In the genomic region with DNA sequence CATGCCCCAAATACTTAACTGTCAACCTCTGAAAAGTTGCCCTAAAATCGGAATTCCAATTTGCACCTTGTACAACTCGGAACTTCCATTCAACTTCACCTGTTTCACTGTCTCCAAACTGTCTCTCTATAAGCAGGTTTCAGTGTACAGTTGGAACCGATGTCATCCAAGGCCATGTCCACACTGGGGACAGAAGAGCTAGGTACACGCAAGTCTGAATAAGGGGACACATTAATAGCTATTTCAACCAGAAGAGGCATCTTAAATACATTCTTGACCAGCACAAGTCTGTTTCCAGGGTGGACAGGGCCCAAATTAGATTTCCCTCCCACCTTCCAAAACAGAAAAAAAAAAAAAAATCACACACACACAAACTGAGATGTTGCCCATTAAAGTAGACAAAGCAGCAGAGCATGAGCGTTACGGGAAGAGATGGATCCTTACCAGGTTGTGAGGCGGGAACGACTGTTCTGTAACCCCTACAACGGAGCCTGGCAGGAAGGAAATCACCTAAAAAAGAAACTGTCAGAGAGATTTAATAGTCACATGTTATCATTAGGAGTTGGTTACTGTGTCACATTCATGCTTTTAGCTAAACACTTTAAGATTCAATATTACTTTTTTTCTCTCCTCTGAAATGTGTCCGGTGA, we compare ENCODE assay signal across 8 cellular contexts. TPM values are rescaled to one million over a fixed set of nuclear protein-coding genes. Genes with fewer than 3 reads are reported as not detected.
DNase-seq lines count a peak whose midpoint lies in the region; ATAC-seq and TF ChIP-seq lines count a peak whose summit lies in the region.

No MANE protein-coding gene starts in this region.

- H3K27ac ChIP-seq in CD4-positive, alpha-beta memory T cell (ENCODE audit: low read depth, low read length) = peak overlapping the region; percentile 96
- peak overlapping the region; percentile 98 to 99 for H3K27ac ChIP-seq in breast epithelium

- CTCF ChIA-PET in CD4-positive, alpha-beta memory T cell (lab: Charles Lee; ENCODE audit: partially characterized antibody) = interaction anchor here (0.7 to 3.4 kb wide), 11 partner anchors 11 to 1725 kb away, joined by 3 to 25 read pairs (median 4); a partner anchor contains a TSS

- H3K27me3 ChIP-seq in CD4-positive, alpha-beta memory T cell (ENCODE audit: insufficient read depth, low read length) = no peaks in the 10 kb centered on the region
- H3K27me3 ChIP-seq in breast epithelium = no peaks in the 10 kb centered on the region

- POLR2A ChIA-PET in CD4-positive, alpha-beta memory T cell (lab: Charles Lee; ENCODE audit: partially characterized antibody) = interaction anchor here (0.6 to 8.2 kb wide), 16 partner anchors 7 to 539 kb away, joined by 3 to 169 read pairs (median 6); a partner anchor contains a TSS

- no peak for TF ChIP-seq POLR2A in breast epithelium (IDR thresholded peaks at IDR 0.05)

- peak overlapping the region; percentile 45 to 87 for H3K4me3 ChIP-seq in CD4-positive, alpha-beta memory T cell (ENCODE audit: low read length in 2 of 2)
- peak overlapping the region; percentile 86 for H3K4me3 ChIP-seq in Jurkat, Clone E6-1 (ENCODE audit: low read length)
- peak overlapping the region; percentile 75 to 98 (median 91) for H3K4me3 ChIP-seq in breast epithelium

- peak overlapping the region; percentile 98 to 100 (median 100) for H3K4me3 Mint-ChIP-seq in CD4-positive, alpha-beta memory T cell
- peak overlapping the region; percentile 100 for H3K4me3 Mint-ChIP-seq in mesothelial cell of epicardium

- H3K27me3 Mint-ChIP-seq in CD4-positive, alpha-beta memory T cell = no peaks in the 10 kb centered on the region
- H3K27me3 Mint-ChIP-seq in mesothelial cell of epicardium (ENCODE audit: low read depth) = no peaks in the 10 kb centered on the region

- no peaks in the 10 kb centered on the region for H3K9me3 ChIP-seq in CD4-positive, alpha-beta memory T cell (ENCODE audit: control insufficient read depth in 1 of 2, low read length in 2 of 2)
- no peaks in the 10 kb centered on the region for H3K9me3 ChIP-seq in breast epithelium

- peak overlapping the region; percentile 99 to 100 (median 100) for H3K27ac Mint-ChIP-seq in CD4-positive, alpha-beta memory T cell
- H3K27ac Mint-ChIP-seq in mesothelial cell of epicardium = peak overlapping the region; percentile 99

- H3K4me1 Mint-ChIP-seq in CD4-positive, alpha-beta memory T cell = peaks cover 34 to 72% (median 46%) of the 10 kb centered on the region in 4 donors
- H3K4me1 Mint-ChIP-seq in mesothelial cell of epicardium = peaks cover 48% of the 10 kb centered on the region

- no peak for ATAC-seq in GM19452 (IDR thresholded peaks at IDR 0.05; ENCODE audit: unreplicated experiment)
- ATAC-seq in HG03378 (IDR thresholded peaks at IDR 0.05; ENCODE audit: unreplicated experiment) = no peak

- DNase-seq in CD4-positive, alpha-beta memory T cell = peak in 4 of 5 donors; percentile 35 to 49 (median 38)
- DNase-seq in Jurkat, Clone E6-1 (ENCODE audit: low read depth, low spot score) = no peak
- DNase-seq in breast epithelium (ENCODE audit: low spot score in 2 of 2) (no peak), mesothelial cell of epicardium (ENCODE audit: low spot score in 2 of 2, unreplicated experiment in 2 of 2) (no peak), NCI-H510A (lab: John Stamatoyannopoulos, UW) (no peak)
- no peak for DNase-seq in central memory CD4-positive, alpha-beta T cell

- H3K4me1 ChIP-seq in CD4-positive, alpha-beta memory T cell (ENCODE audit: insufficient read depth, low read length) = peaks cover 54% of the 10 kb centered on the region
- peaks cover 0 to 17% of the 10 kb centered on the region in 2 donors for H3K4me1 ChIP-seq in breast epithelium

- H3K36me3 ChIP-seq in CD4-positive, alpha-beta memory T cell (ENCODE audit: insufficient read depth, low read length) = peaks cover 5% of the 10 kb centered on the region
- no peaks in the 10 kb centered on the region for H3K36me3 ChIP-seq in breast epithelium

- peaks cover 0 to 3% (median 0%) of the 10 kb centered on the region in 8 donors for H3K9me3 Mint-ChIP-seq in CD4-positive, alpha-beta memory T cell
- H3K9me3 Mint-ChIP-seq in mesothelial cell of epicardium = no peaks in the 10 kb centered on the region

- peaks cover 14 to 46% of the 10 kb centered on the region in 2 donors for H3K36me3 Mint-ChIP-seq in CD4-positive, alpha-beta memory T cell
- peaks cover 20% of the 10 kb centered on the region for H3K36me3 Mint-ChIP-seq in mesothelial cell of epicardium

- intact Hi-C loops in CD4-positive, alpha-beta memory T cell (cut with micrococcal nuclease) = loop anchor here (1.0 kb wide), 2 partner anchors 8 to 530 kb away; no protein-coding TSS in a partner anchor
- intact Hi-C loops in breast epithelium (cut with DNase I; ENCODE audit: low total_unique reads) = no loop called here

- TF ChIP-seq CTCF in breast epithelium (IDR thresholded peaks at IDR 0.05) (no peak), mesothelial cell of epicardium (IDR thresholded peaks at IDR 0.05; ENCODE audit: unreplicated experiment) (no peak)

RNA-seq across cellular contexts. Expression of a gene that starts 1.7 kb away (rescaled TPM):
- total RNA-seq in CD4-positive, alpha-beta memory T cell = 100 to 1,000 TPM; 103 to 105 TPM
- 10 to 100 TPM in 1 of 2 donors, 1 to 10 TPM in 1; 7.6 to 13.7 TPM for polyA plus RNA-seq in CD4-positive, alpha-beta memory T cell
- polyA plus RNA-seq in Jurkat, Clone E6-1 (2012; ENCODE audit: insufficient read depth, insufficient read length) = 35.4 TPM
- total RNA-seq in breast epithelium (100 to 1,000 TPM in 2 of 3 donors, 10 to 100 TPM in 1; 49.6 to 120 (median 107) TPM), mesothelial cell of epicardium (77.2 to 77.8 TPM (median 77.2 TPM) in 3 replicates)

RNA-seq across cellular contexts. Expression of a gene that starts 15.4 kb away (rescaled TPM):
- 10 to 100 TPM; 17.4 to 17.5 TPM for total RNA-seq in CD4-positive, alpha-beta memory T cell
- 10 to 100 TPM; 67.2 to 70.0 TPM for polyA plus RNA-seq in CD4-positive, alpha-beta memory T cell
- polyA plus RNA-seq in Jurkat, Clone E6-1 (2012; ENCODE audit: insufficient read depth, insufficient read length) = 94.9 TPM
- total RNA-seq in breast epithelium = 10 to 100 TPM; 18.6 to 33.9 (median 23.9) TPM
- 21.0 to 21.4 TPM (median 21.2 TPM) in 3 replicates for total RNA-seq in mesothelial cell of epicardium

RNA-seq across cellular contexts. Expression of a gene that starts 22.8 kb away (rescaled TPM):
- total RNA-seq in CD4-positive, alpha-beta memory T cell = under 1 TPM; 0.22 to 0.70 TPM
- not detected for polyA plus RNA-seq in CD4-positive, alpha-beta memory T cell
- not detected for polyA plus RNA-seq in Jurkat, Clone E6-1 (2012; ENCODE audit: insufficient read depth, insufficient read length)
- total RNA-seq in breast epithelium (1 to 10 TPM; 1.6 to 2.6 (median 2.6) TPM), mesothelial cell of epicardium (1.3 to 2.7 TPM (median 1.5 TPM) in 3 replicates)

RNA-seq across cellular contexts. Expression of a gene that starts 34.8 kb away (rescaled TPM):
- 10 to 100 TPM; 40.9 to 46.8 TPM for total RNA-seq in CD4-positive, alpha-beta memory T cell
- 10 to 100 TPM; 66.6 to 73.4 TPM for polyA plus RNA-seq in CD4-positive, alpha-beta memory T cell
- polyA plus RNA-seq in Jurkat, Clone E6-1 (2012; ENCODE audit: insufficient read depth, insufficient read length) = 87.5 TPM
- total RNA-seq in breast epithelium (10 to 100 TPM; 41.1 to 50.5 (median 47.0) TPM), mesothelial cell of epicardium (28.6 to 31.0 TPM (median 29.5 TPM) in 3 replicates)

RNA-seq across cellular contexts. Expression of a gene that starts 36.1 kb away (rescaled TPM):
- total RNA-seq in CD4-positive, alpha-beta memory T cell = 1 to 10 TPM; 2.7 TPM
- 1 to 10 TPM in 1 of 2 donors, under 1 TPM in 1; 0.78 to 1.1 TPM for polyA plus RNA-seq in CD4-positive, alpha-beta memory T cell
- polyA plus RNA-seq in Jurkat, Clone E6-1 (2012; ENCODE audit: insufficient read depth, insufficient read length) = 1.3 TPM
- total RNA-seq in breast epithelium = 10 to 100 TPM in 1 of 3 donors, 1 to 10 TPM in 2; 4.3 to 12.3 (median 6.9) TPM
- 6.7 to 7.5 TPM (median 7.4 TPM) in 3 replicates for total RNA-seq in mesothelial cell of epicardium

Comparison
In these comparisons a context has a peak if more than half of its experiments do, and no peak if none do; other contexts are left out.
1. DNase-seq: peak in CD4-positive, alpha-beta memory T cell (4 of 5); none in Jurkat, Clone E6-1 (single experiment), breast epithelium (0 of 2), mesothelial cell of epicardium (0 of 2), NCI-H510A (single experiment) and central memory CD4-positive, alpha-beta T cell (single experiment).
2. Peak in every context shown above with its lines, with median percentiles within 50 percentile points of each other: H3K4me3 ChIP-seq.